In the genomic region with DNA sequence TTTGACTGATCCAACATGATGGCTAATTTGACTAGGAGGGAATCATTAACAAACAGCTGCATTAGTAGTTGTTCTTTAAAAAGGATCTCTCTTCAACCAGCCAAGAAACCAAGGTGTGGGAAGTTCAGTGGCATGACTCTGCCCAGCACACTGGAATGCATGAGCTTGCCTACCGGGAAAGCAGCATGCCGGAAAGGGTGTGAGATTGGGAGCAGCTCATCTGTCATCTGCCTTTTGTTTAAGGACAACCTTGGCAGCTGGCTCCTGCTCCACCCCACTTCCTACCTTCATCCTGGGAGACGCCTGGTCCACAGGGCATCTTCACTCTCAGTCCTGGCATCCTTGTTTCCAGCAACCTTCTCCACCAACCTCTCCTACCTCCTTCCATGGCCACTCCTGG, we compare ENCODE assay signal across 7 cellular contexts. TPM values are rescaled to one million over a fixed set of nuclear protein-coding genes. Genes with fewer than 3 reads are reported as not detected.
A peak's percentile ranks its signal among the peaks of the same experiment; 100 is the strongest.
DNase-seq lines count a peak whose midpoint lies in the region; ATAC-seq and TF ChIP-seq lines count a peak whose summit lies in the region.
"Not testable (repeated sequence)": the region's sequence is repeated elsewhere in the genome, so short reads cannot be mapped to it uniquely, and the experiment has no call there.

No MANE protein-coding gene starts in this region.

- not testable (repeated sequence) for H3K27me3 Mint-ChIP-seq in central memory CD8-positive, alpha-beta T cell

- H3K27ac ChIP-seq in RWPE1, result peak overlapping the region; percentile 59

- POLR2A ChIA-PET in RWPE1 (lab: Yijun Ruan, JAX; ENCODE audit: low non-redundant PET), result not testable (repeated sequence)

- H3K9me3 Mint-ChIP-seq in central memory CD8-positive, alpha-beta T cell, result not testable (repeated sequence)

- H3K4me3 Mint-ChIP-seq in central memory CD8-positive, alpha-beta T cell, result not testable (repeated sequence)

- not testable (repeated sequence) for TF ChIP-seq CTCF in RWPE1 (conservative IDR thresholded peaks at IDR 0.05; ENCODE audit: low read depth)

- CTCF ChIA-PET in RWPE1 (lab: Yijun Ruan, JAX), result not testable (repeated sequence)

- intact Hi-C loops in Right ventricle myocardium superior (cut with DNase I); left ventricle myocardium superior (cut with micrococcal nuclease): not testable (repeated sequence)

- peaks cover 18% of the 10 kb centered on the region for H3K4me1 Mint-ChIP-seq in central memory CD8-positive, alpha-beta T cell

- H3K36me3 Mint-ChIP-seq in central memory CD8-positive, alpha-beta T cell (ENCODE audit: insufficient read depth), result not testable (repeated sequence)

- ATAC-seq in central memory CD8-positive, alpha-beta T cell (replicated peaks; ENCODE audit: extremely low read depth, poor library complexity, severe bottlenecking), result not testable (repeated sequence)
- ATAC-seq in esophagus mucosa (peak; percentile 90), Right ventricle myocardium superior (ENCODE audit: poor library complexity) (peak; percentile 49), left ventricle myocardium superior (peak; percentile 65)

- not testable (repeated sequence) for DNase-seq in RWPE1 (ENCODE audit: low spot score); central memory CD8-positive, alpha-beta T cell (ENCODE audit: low spot score in 2 of 2); Right ventricle myocardium superior; left ventricle myocardium superior
- DNase-seq in kidney tubule cell (ENCODE audit: low spot score), result peak; percentile 39
- DNase-seq in renal cortical epithelial cell (ENCODE audit: low read depth), result peak; percentile 9

- peak overlapping the region; percentile 23 for H3K27ac Mint-ChIP-seq in central memory CD8-positive, alpha-beta T cell (ENCODE audit: low read depth)

RNA-seq across cellular contexts. Expression of gene EVA1C, which starts 33.9 kb away (rescaled TPM):
- total RNA-seq in esophagus mucosa (23.8 TPM), Right ventricle myocardium superior (12.9 TPM), left ventricle myocardium superior (13.6 TPM), renal cortical epithelial cell (0.69 and 0.70 TPM in 2 replicates)

RNA-seq across cellular contexts. Expression of gene URB1, which starts 53.6 kb away (rescaled TPM):
- total RNA-seq in esophagus mucosa, result 14.8 TPM
- total RNA-seq in Right ventricle myocardium superior, result 11.4 TPM
- total RNA-seq in left ventricle myocardium superior, result 11.9 TPM
- 10.6 and 23.1 TPM in 2 replicates for total RNA-seq in renal cortical epithelial cell
